ENCODE assay signal across 15 cellular contexts in genomic region chr12:66638666-66639065, GRCh38. TPM values are rescaled to one million over a fixed set of nuclear protein-coding genes. Genes with fewer than 3 reads are reported as not detected.
"Had no signal": no experiment of that assay in that cellular context is flagged by ENCODE, and none has a peak within 500 bp of the region (broad histone marks: within the 10 kb centered on the region; RNA-seq: fewer than 3 reads in every experiment).

No MANE protein-coding gene starts in this region.

- H3K9me3 ChIP-seq: colonic mucosa, gastrocnemius medialis, heart right ventricle, stomach had no signal

- H3K27ac ChIP-seq: colonic mucosa, gastrocnemius medialis, heart right ventricle, stomach had no signal

- H3K27me3 ChIP-seq: colonic mucosa, gastrocnemius medialis, heart right ventricle, stomach had no signal

- H3K4me3 ChIP-seq: colonic mucosa, gastrocnemius medialis, heart right ventricle, stomach had no signal

- H3K4me1 ChIP-seq: colonic mucosa, heart right ventricle, stomach had no signal

- DNase-seq: colonic mucosa; effector CD8-positive, alpha-beta T cell; gastrocnemius medialis; heart right ventricle; hypothalamus; kidney glomerular epithelial cell; mesendoderm; naive thymus-derived CD4-positive, alpha-beta T cell; posterior cingulate gyrus; stimulated activated CD4-positive, alpha-beta T cell treated with anti-CD3 and anti-CD28 coated beads, Interleukin-2, amount 100 ng/mL, for 24 hours; stimulated activated naive CD4-positive, alpha-beta T cell; stomach; trophoblast cell had no signal

- H3K36me3 ChIP-seq: colonic mucosa, gastrocnemius medialis, heart right ventricle, stomach had no signal

RNA-seq across cellular contexts. Expression of gene GRIP1, which starts 40.2 kb away (rescaled TPM):
- total RNA-seq: fibroblast of lung, pulmonary artery endothelial cell had no signal
